Comparison of ENCODE assay signal across 16 cellular contexts in genomic region chr7:84535584-84536255, GRCh38.
"Had no signal": no experiment of that assay in that cellular context is flagged by ENCODE, and none has a peak within 500 bp of the region (broad histone marks: within the 10 kb centered on the region; RNA-seq: fewer than 3 reads in every experiment).

No MANE protein-coding gene starts in this region.

- H3K27me3 Mint-ChIP-seq: activated naive CD8-positive, alpha-beta T cell treated with anti-CD3 and anti-CD28 coated beads, Interleukin-2, amount 50 U/mL, for 24 hours; naive B cell; T-cell had no signal

- DNase-seq: activated CD4-positive, alpha-beta T cell treated with anti-CD3 and anti-CD28 coated beads for 48 hours; activated CD8-positive, alpha-beta memory T cell treated with anti-CD3 and anti-CD28 coated beads, Interleukin-2, amount 50 U/mL, for 48 hours; activated CD8-positive, alpha-beta T cell treated with anti-CD3 and anti-CD28 coated beads, Interleukin-2, amount 10 ng/mL, durations not matched to agents 7 days and 5 days; activated naive CD4-positive, alpha-beta T cell treated with Interleukin-2 at 50 U/mL for 16 hours; activated naive CD8-positive, alpha-beta T cell treated with anti-CD3 and anti-CD28 coated beads, Interleukin-2, amount 50 U/mL, for 24 hours; esophagus squamous epithelium; foreskin melanocyte; head of caudate nucleus; naive B cell; stimulated activated naive CD4-positive, alpha-beta T cell treated with Interleukin-2 at 50 U/mL for 16 hours; T-cell; T1000; WERI-Rb-1 had no signal

- H3K4me3 Mint-ChIP-seq: activated CD8-positive, alpha-beta T cell treated with anti-CD3 and anti-CD28 coated beads, Interleukin-2, amount 10 ng/mL, durations not matched to agents 7 days and 5 days; activated naive CD8-positive, alpha-beta T cell treated with anti-CD3 and anti-CD28 coated beads, Interleukin-2, amount 50 U/mL, for 24 hours; naive B cell; T-cell had no signal

- H3K27ac ChIP-seq: ascending aorta, esophagus squamous epithelium, neutrophil, right atrium auricular region, WERI-Rb-1 had no signal

- H3K4me1 ChIP-seq: ascending aorta, esophagus squamous epithelium, right atrium auricular region had no signal

- H3K4me3 ChIP-seq: ascending aorta, esophagus squamous epithelium, right atrium auricular region had no signal

- H3K36me3 Mint-ChIP-seq: naive B cell, T-cell had no signal

- H3K9me3 ChIP-seq: ascending aorta, esophagus squamous epithelium, neutrophil, right atrium auricular region had no signal

- H3K36me3 ChIP-seq: ascending aorta, esophagus squamous epithelium, neutrophil, right atrium auricular region, WERI-Rb-1 had no signal

- H3K4me1 Mint-ChIP-seq: activated naive CD8-positive, alpha-beta T cell treated with anti-CD3 and anti-CD28 coated beads, Interleukin-2, amount 50 U/mL, for 24 hours; naive B cell; T-cell had no signal

- H3K9me3 Mint-ChIP-seq: activated naive CD8-positive, alpha-beta T cell treated with anti-CD3 and anti-CD28 coated beads, Interleukin-2, amount 50 U/mL, for 24 hours had no signal

- ATAC-seq: activated CD8-positive, alpha-beta T cell treated with anti-CD3 and anti-CD28 coated beads, Interleukin-2, amount 10 ng/mL, durations not matched to agents 7 days and 5 days; activated naive CD8-positive, alpha-beta T cell treated with anti-CD3 and anti-CD28 coated beads, Interleukin-2, amount 50 U/mL, for 24 hours; T-cell had no signal

- H3K27me3 ChIP-seq: ascending aorta, esophagus squamous epithelium, neutrophil, right atrium auricular region had no signal
